24 cellular contexts compared by ENCODE assay signal in the genomic region with DNA sequence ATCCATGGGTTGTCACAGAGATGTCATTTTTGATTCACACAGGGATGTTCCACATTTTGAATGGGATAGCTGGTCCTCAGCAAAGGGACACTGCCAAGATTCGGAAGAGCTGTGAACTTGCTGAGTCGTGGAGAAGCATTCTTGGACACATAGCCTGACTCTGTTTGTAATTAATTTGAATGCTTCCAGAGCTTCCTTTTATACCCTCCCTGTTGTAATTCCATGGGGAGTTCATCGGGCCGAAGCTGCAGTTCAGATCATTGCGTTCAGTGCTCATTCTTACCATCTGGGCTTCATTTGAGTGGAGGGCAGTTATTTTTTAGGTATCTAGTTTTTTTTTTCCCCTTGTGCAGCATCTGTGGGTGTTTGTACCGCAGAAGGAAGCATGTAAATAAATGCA.
"Had no signal": no experiment of that assay in that cellular context is flagged by ENCODE, and none has a peak within 500 bp of the region (broad histone marks: within the 10 kb centered on the region; RNA-seq: fewer than 3 reads in every experiment).

No MANE protein-coding gene starts in this region.

- H3K36me3 Mint-ChIP-seq: activated naive CD4-positive, alpha-beta T cell treated with anti-CD3 and anti-CD28 coated beads, Interleukin-2, amount 50 U/mL, for 24 hours; brain; T-cell had no signal

- H3K36me3 ChIP-seq: ascending aorta had no signal

- DNase-seq: activated CD4-positive, alpha-beta memory T cell treated with anti-CD3 and anti-CD28 coated beads, Interleukin-2, amount 10 ng/mL, durations not matched to agents 7 days and 5 days; activated CD4-positive, alpha-beta T cell treated with anti-CD3 and anti-CD28 coated beads, Interleukin-2, amount 50 U/mL, for 1 hour; activated CD4-positive, CD25-positive, alpha-beta regulatory T cell; activated effector memory CD4-positive, alpha-beta T cell treated with Interleukin-2 at 50 U/mL for 16 hours; activated naive CD4-positive, alpha-beta T cell; amniotic stem cell; IMR-90; Kasumi-1; KBM-7; NCI-H1092; NCI-H1417; NCI-H2029 treated with DMSO at 0.1 percent for 48 hours; NCI-H2227 treated with DMSO at 0.1 percent for 48 hours; NCI-H446 treated with DMSO at 0.1 percent for 48 hours; NCI-H526; NCI-H774; SIG-M5; T-cell; T-helper 2 cell had no signal

- H3K27ac ChIP-seq: ascending aorta, VCaP had no signal

- H3K27me3 ChIP-seq: ascending aorta had no signal

- H3K4me1 Mint-ChIP-seq: activated CD4-positive, alpha-beta memory T cell treated with anti-CD3 and anti-CD28 coated beads, Interleukin-2, amount 10 ng/mL, durations not matched to agents 7 days and 5 days; activated naive CD4-positive, alpha-beta T cell treated with anti-CD3 and anti-CD28 coated beads, Interleukin-2, amount 50 U/mL, for 24 hours; central memory CD8-positive, alpha-beta T cell; T-cell had no signal

- H3K27me3 Mint-ChIP-seq: activated CD4-positive, alpha-beta memory T cell treated with anti-CD3 and anti-CD28 coated beads, Interleukin-2, amount 10 ng/mL, durations not matched to agents 7 days and 5 days had no signal

- H3K27ac Mint-ChIP-seq: activated CD4-positive, alpha-beta memory T cell treated with anti-CD3 and anti-CD28 coated beads, Interleukin-2, amount 10 ng/mL, durations not matched to agents 7 days and 5 days; brain; T-cell had no signal

- ATAC-seq: T-cell had no signal

- H3K9me3 ChIP-seq: ascending aorta had no signal

- H3K4me3 Mint-ChIP-seq: activated CD4-positive, alpha-beta memory T cell treated with anti-CD3 and anti-CD28 coated beads, Interleukin-2, amount 10 ng/mL, durations not matched to agents 7 days and 5 days; activated naive CD4-positive, alpha-beta T cell treated with anti-CD3 and anti-CD28 coated beads, Interleukin-2, amount 50 U/mL, for 24 hours; brain; central memory CD8-positive, alpha-beta T cell; T-cell had no signal

- H3K4me3 ChIP-seq: ascending aorta had no signal

- H3K9me3 Mint-ChIP-seq: activated CD4-positive, alpha-beta memory T cell treated with anti-CD3 and anti-CD28 coated beads, Interleukin-2, amount 10 ng/mL, durations not matched to agents 7 days and 5 days; activated naive CD4-positive, alpha-beta T cell treated with anti-CD3 and anti-CD28 coated beads, Interleukin-2, amount 50 U/mL, for 24 hours; brain; central memory CD8-positive, alpha-beta T cell; T-cell had no signal
